Comparison of ENCODE assay signal across 8 cellular contexts in the genomic region with DNA sequence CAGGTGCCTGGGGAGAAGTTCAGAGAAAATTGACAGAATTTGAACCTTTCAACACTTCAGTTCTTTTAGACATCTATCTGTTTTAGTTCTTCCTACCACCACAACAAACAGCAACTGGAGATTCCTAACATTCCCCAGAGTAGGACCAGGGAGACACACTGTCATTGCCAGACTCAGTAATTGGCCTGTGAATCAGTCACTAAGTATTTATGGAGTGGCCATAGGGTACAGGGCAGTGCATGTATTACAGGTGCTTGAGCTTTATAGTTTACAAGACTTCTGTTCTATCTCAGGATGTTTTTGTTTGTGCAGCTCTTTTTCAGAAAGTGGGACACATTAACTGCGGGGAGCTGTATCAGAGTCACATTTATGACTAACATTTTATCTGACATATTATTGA. TPM values are rescaled to one million over a fixed set of nuclear protein-coding genes. Genes with fewer than 3 reads are reported as not detected.
DNase-seq lines count a peak whose midpoint lies in the region; ATAC-seq and TF ChIP-seq lines count a peak whose summit lies in the region.

No MANE protein-coding gene starts in this region.

- peak overlapping the region; percentile 90 for H3K4me2 ChIP-seq in SK-N-SH

- intact Hi-C loops in activated CD4-positive, alpha-beta T cell treated with anti-CD3 and anti-CD28 coated beads, Interleukin-2, amount 10 ng/mL, durations not matched to agents 24 days and 14 days (cut with micrococcal nuclease), result loop anchor here (2.0 to 10.0 kb wide), 5 partner anchors 107 to 883 kb away; a partner anchor contains a TSS

- no peaks in the 10 kb centered on the region for H3K9me3 ChIP-seq in SK-N-SH

- no peak for TF ChIP-seq EP300 in SK-N-SH (IDR thresholded peaks at IDR 0.05; ENCODE audit: borderline replicate concordance in 1 of 2, low read depth in 1 of 2, low read length in 1 of 2)

- H3K9me2 ChIP-seq in SK-N-SH, result no peaks in the 10 kb centered on the region

- H3K36me3 Mint-ChIP-seq in activated CD4-positive, alpha-beta T cell treated with anti-CD3 and anti-CD28 coated beads, Interleukin-2, amount 10 ng/mL, durations not matched to agents 24 days and 14 days (ENCODE audit: low read depth), result peaks cover 39% of the 10 kb centered on the region

- TF ChIP-seq RAD21 in SK-N-SH (IDR thresholded peaks at IDR 0.05; ENCODE audit: low read length), result no peak

- H4K20me1 ChIP-seq in SK-N-SH (ENCODE audit: insufficient read depth), result no peaks in the 10 kb centered on the region; the same call in 1 of the 2 replicates

- peaks cover 57% of the 10 kb centered on the region for H3K4me1 Mint-ChIP-seq in activated CD4-positive, alpha-beta T cell treated with anti-CD3 and anti-CD28 coated beads, Interleukin-2, amount 10 ng/mL, durations not matched to agents 24 days and 14 days
- peaks cover 59% of the 10 kb centered on the region for H3K4me1 Mint-ChIP-seq in stimulated activated naive CD8-positive, alpha-beta T cell treated with anti-CD3 and anti-CD28 coated beads, Interleukin-15, amount 100 ng/mL, for 72 hours

- H3K9ac ChIP-seq in SK-N-SH, result peak overlapping the region; percentile 87; the same call in 1 of the 2 replicates

- 24% methylated on average over 1 of the region's 1 CpG for WGBS in SK-N-SH (ENCODE audit: low lambda C conversion rate)

- TF ChIP-seq CTCF in SK-N-SH (IDR thresholded peaks at IDR 0.05), result no peak

- H3K79me2 ChIP-seq in SK-N-SH (ENCODE audit: insufficient read depth), result peaks cover 37% of the 10 kb centered on the region

- peaks cover 15% of the 10 kb centered on the region for H3F3A ChIP-seq in SK-N-SH (replicated peaks; ENCODE audit: insufficient read depth)

- POLR2A ChIA-PET in SK-N-SH (lab: Yijun Ruan, JAX), result interaction anchor here (0.6 to 2.3 kb wide), 2 partner anchors 9 to 16 kb away, joined by 4 to 10 read pairs; no protein-coding TSS in a partner anchor

- H3K27me3 Mint-ChIP-seq in activated CD4-positive, alpha-beta T cell treated with anti-CD3 and anti-CD28 coated beads, Interleukin-2, amount 10 ng/mL, durations not matched to agents 24 days and 14 days, result no peaks in the 10 kb centered on the region
- no peaks in the 10 kb centered on the region for H3K27me3 Mint-ChIP-seq in stimulated activated naive CD8-positive, alpha-beta T cell treated with anti-CD3 and anti-CD28 coated beads, Interleukin-15, amount 100 ng/mL, for 72 hours

- no peaks in the 10 kb centered on the region for H3K9me3 Mint-ChIP-seq in activated CD4-positive, alpha-beta T cell treated with anti-CD3 and anti-CD28 coated beads, Interleukin-2, amount 10 ng/mL, durations not matched to agents 24 days and 14 days
- no peaks in the 10 kb centered on the region for H3K9me3 Mint-ChIP-seq in stimulated activated naive CD8-positive, alpha-beta T cell treated with anti-CD3 and anti-CD28 coated beads, Interleukin-15, amount 100 ng/mL, for 72 hours

- ATAC-seq in stimulated activated naive CD8-positive, alpha-beta T cell treated with anti-CD3 and anti-CD28 coated beads, Interleukin-15, amount 100 ng/mL, for 72 hours, result no peak

- no peaks in the 10 kb centered on the region for H3K27me3 ChIP-seq in SK-N-SH (ENCODE audit: insufficient read depth)

- H3K36me3 ChIP-seq in SK-N-SH (replicated peaks in 1 of 2; ENCODE audit: control insufficient read depth in 1 of 2, insufficient read depth in 2 of 2, low read length in 1 of 2), result peaks cover 0 to 2% of the 10 kb centered on the region in 2 experiments

- H3K4me3 ChIP-seq in SK-N-SH (ENCODE audit: low read depth in 2 of 2, low read length in 1 of 2), result peak overlapping the region; percentile 80 to 93; a peak in 3 of 4 replicates

- H3K27ac Mint-ChIP-seq in activated CD4-positive, alpha-beta T cell treated with anti-CD3 and anti-CD28 coated beads, Interleukin-2, amount 10 ng/mL, durations not matched to agents 24 days and 14 days, result peak overlapping the region; percentile 98
- H3K27ac Mint-ChIP-seq in stimulated activated naive CD8-positive, alpha-beta T cell treated with anti-CD3 and anti-CD28 coated beads, Interleukin-15, amount 100 ng/mL, for 72 hours, result peak overlapping the region in 1 of 2 donors; percentile 96

- peak overlapping the region in 1 of 2 experiments; percentile 23; a peak in 1 of 4 replicates for H3K27ac ChIP-seq in SK-N-SH (ENCODE audit: low read depth in 2 of 2, low read length in 1 of 2)

- peak; percentile 63 for DNase-seq in activated CD4-positive, alpha-beta T cell treated with anti-CD3 and anti-CD28 coated beads, Interleukin-2, amount 10 ng/mL, durations not matched to agents 24 days and 14 days
- no peak for DNase-seq in activated CD4-positive, alpha-beta T cell treated with anti-CD3 and anti-CD28 coated beads, Interleukin-2, amount 50 U/mL, for 48 hours
- peak; percentile 16 for DNase-seq in SK-N-SH
- DNase-seq in hepatic stellate cell (ENCODE audit: low spot score), result peak; percentile 59
- DNase-seq in stimulated activated naive CD8-positive, alpha-beta T cell treated with anti-CD3 and anti-CD28 coated beads, Interleukin-15, amount 100 ng/mL, for 72 hours, result no peak
- no peak for DNase-seq in HUDEP-2 (lab: John Stamatoyannopoulos, UW; ENCODE audit: unreplicated experiment in 76 of 76)
- no peak for DNase-seq in stimulated activated CD4-positive, alpha-beta T cell treated with anti-CD3 and anti-CD28 coated beads, Interleukin-1b, Interleukin-23, amount 100 ng/mL, for 48 hours
- DNase-seq in NCI-H146 (lab: John Stamatoyannopoulos, UW), result no peak

- peak overlapping the region; percentile 96 for H3K4me3 Mint-ChIP-seq in activated CD4-positive, alpha-beta T cell treated with anti-CD3 and anti-CD28 coated beads, Interleukin-2, amount 10 ng/mL, durations not matched to agents 24 days and 14 days
- peak overlapping the region; percentile 97 to 98 for H3K4me3 Mint-ChIP-seq in stimulated activated naive CD8-positive, alpha-beta T cell treated with anti-CD3 and anti-CD28 coated beads, Interleukin-15, amount 100 ng/mL, for 72 hours

- CTCF ChIA-PET in SK-N-SH (lab: Yijun Ruan, JAX), result interaction anchor here (1.0 to 2.6 kb wide), 6 partner anchors 8 to 110 kb away, joined by 3 to 16 read pairs (median 4); no protein-coding TSS in a partner anchor

- peaks cover 11 to 19% of the 10 kb centered on the region in 2 experiments; a peak in 3 of 4 replicates for H3K4me1 ChIP-seq in SK-N-SH (ENCODE audit: control insufficient read depth in 1 of 2, insufficient read depth in 2 of 2, low read depth in 1 of 2, low read length in 1 of 2)

- no peak overlapping the region; the same call in 1 of the 2 replicates for H2AFZ ChIP-seq in SK-N-SH (ENCODE audit: low read depth)

TF ChIP-seq in SK-N-SH, 30 proteins besides CTCF, POLR2A, EP300 and RAD21 (continues in another document):
- TF ChIP-seq, protein P1, sequence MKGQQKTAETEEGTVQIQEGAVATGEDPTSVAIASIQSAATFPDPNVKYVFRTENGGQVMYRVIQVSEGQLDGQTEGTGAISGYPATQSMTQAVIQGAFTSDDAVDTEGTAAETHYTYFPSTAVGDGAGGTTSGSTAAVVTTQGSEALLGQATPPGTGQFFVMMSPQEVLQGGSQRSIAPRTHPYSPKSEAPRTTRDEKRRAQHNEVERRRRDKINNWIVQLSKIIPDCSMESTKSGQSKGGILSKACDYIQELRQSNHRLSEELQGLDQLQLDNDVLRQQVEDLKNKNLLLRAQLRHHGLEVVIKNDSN (IDR thresholded peaks at IDR 0.05; ENCODE audit: borderline replicate concordance, low read depth), result no peak
- TF ChIP-seq ELF1 (IDR thresholded peaks at IDR 0.05) (no peak), TCF12 (IDR thresholded peaks at IDR 0.05) (peak; percentile 17; the same call in 1 of the 2 replicates), GATA2 (CRISPR knock-in tag; IDR thresholded peaks at IDR 0.05) (no peak), RFX5 (IDR thresholded peaks at IDR 0.05; ENCODE audit: low read length) (no peak), MEF2A (IDR thresholded peaks at IDR 0.05; ENCODE audit: borderline replicate concordance, low read depth) (no peak), JUND (IDR thresholded peaks at IDR 0.05) (peak; percentile 15; the same call in 1 of the 2 replicates)
- TF ChIP-seq, protein P2, sequence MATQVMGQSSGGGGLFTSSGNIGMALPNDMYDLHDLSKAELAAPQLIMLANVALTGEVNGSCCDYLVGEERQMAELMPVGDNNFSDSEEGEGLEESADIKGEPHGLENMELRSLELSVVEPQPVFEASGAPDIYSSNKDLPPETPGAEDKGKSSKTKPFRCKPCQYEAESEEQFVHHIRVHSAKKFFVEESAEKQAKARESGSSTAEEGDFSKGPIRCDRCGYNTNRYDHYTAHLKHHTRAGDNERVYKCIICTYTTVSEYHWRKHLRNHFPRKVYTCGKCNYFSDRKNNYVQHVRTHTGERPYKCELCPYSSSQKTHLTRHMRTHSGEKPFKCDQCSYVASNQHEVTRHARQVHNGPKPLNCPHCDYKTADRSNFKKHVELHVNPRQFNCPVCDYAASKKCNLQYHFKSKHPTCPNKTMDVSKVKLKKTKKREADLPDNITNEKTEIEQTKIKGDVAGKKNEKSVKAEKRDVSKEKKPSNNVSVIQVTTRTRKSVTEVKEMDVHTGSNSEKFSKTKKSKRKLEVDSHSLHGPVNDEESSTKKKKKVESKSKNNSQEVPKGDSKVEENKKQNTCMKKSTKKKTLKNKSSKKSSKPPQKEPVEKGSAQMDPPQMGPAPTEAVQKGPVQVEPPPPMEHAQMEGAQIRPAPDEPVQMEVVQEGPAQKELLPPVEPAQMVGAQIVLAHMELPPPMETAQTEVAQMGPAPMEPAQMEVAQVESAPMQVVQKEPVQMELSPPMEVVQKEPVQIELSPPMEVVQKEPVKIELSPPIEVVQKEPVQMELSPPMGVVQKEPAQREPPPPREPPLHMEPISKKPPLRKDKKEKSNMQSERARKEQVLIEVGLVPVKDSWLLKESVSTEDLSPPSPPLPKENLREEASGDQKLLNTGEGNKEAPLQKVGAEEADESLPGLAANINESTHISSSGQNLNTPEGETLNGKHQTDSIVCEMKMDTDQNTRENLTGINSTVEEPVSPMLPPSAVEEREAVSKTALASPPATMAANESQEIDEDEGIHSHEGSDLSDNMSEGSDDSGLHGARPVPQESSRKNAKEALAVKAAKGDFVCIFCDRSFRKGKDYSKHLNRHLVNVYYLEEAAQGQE (IDR thresholded peaks at IDR 0.05; ENCODE audit: low read depth, low read length), result no peak
- TF ChIP-seq, protein P3, sequence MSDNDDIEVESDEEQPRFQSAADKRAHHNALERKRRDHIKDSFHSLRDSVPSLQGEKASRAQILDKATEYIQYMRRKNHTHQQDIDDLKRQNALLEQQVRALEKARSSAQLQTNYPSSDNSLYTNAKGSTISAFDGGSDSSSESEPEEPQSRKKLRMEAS (IDR thresholded peaks at IDR 0.05; ENCODE audit: low read depth), result no peak

RNA-seq across cellular contexts. Expression of a gene that starts 1.7 kb away (rescaled TPM):
- total RNA-seq in activated CD4-positive, alpha-beta T cell treated with anti-CD3 and anti-CD28 coated beads, Interleukin-2, amount 10 ng/mL, durations not matched to agents 24 days and 14 days, result 10.3 and 11.0 TPM in 2 replicates
- 2.2 and 2.8 TPM in 2 replicates for polyA plus RNA-seq in SK-N-SH (2012; rRNA removed)
- 3.1 and 3.7 TPM in 2 replicates for polyA plus RNA-seq in SK-N-SH (2012; cell fraction: cytosol; rRNA removed)
- polyA plus RNA-seq in SK-N-SH (2012; cell fraction: nucleus; rRNA removed), result 3.1 and 6.3 TPM in 2 replicates

Comparison
In these comparisons a context has a peak if more than half of its experiments do, and no peak if none do; other contexts are left out.
1. DNase-seq: peak in activated CD4-positive, alpha-beta T cell treated with anti-CD3 and anti-CD28 coated beads, Interleukin-2, amount 10 ng/mL, durations not matched to agents 24 days and 14 days (single experiment), SK-N-SH (single experiment) and hepatic stellate cell (single experiment); none in activated CD4-positive, alpha-beta T cell treated with anti-CD3 and anti-CD28 coated beads, Interleukin-2, amount 50 U/mL, for 48 hours (0 of 2), stimulated activated naive CD8-positive, alpha-beta T cell treated with anti-CD3 and anti-CD28 coated beads, Interleukin-15, amount 100 ng/mL, for 72 hours (0 of 2), HUDEP-2 (0 of 76), stimulated activated CD4-positive, alpha-beta T cell treated with anti-CD3 and anti-CD28 coated beads, Interleukin-1b, Interleukin-23, amount 100 ng/mL, for 48 hours (single experiment) and NCI-H146 (single experiment).